In the genomic region with DNA sequence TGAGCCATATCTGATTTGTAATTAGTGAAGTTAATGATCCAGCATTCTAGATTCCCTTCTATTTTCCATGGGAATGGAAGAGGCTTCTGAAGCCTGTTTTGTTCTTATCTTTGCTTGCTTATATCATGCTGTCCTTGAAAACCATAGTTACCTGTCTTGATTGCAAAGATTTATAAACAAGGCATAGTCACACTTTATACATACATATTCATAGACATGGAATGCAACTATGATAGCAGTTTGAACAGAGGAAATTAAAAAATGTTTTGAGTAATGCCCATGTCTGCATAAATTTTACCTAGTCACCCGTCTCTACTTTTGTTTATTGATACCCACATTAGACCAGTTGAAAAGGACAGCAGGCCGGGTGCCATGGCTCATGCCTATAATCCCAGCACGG, we compare ENCODE assay signal across 13 cellular contexts.
"Had no signal": no experiment of that assay in that cellular context is flagged by ENCODE, and none has a peak within 500 bp of the region (broad histone marks: within the 10 kb centered on the region; RNA-seq: fewer than 3 reads in every experiment).

No MANE protein-coding gene starts in this region.

- FAIRE-seq: colon, endothelial cell of umbilical vein, frontal cortex, small intestine had no signal

- H3K4me3 ChIP-seq: mucosa of descending colon, stomach, thoracic aorta, vagina had no signal

- H3K4me1 ChIP-seq: vagina had no signal

- H3K27me3 ChIP-seq: neutrophil, stomach, vagina had no signal

- DNase-seq: activated T-cell treated with anti-CD3 and anti-CD28 coated beads, Interleukin-2, amount 50 U/mL, for 1 hour; amygdala; mucosa of descending colon; naive thymus-derived CD8-positive, alpha-beta T cell; retina; small intestine; stomach had no signal

- ATAC-seq: mucosa of descending colon; naive thymus-derived CD8-positive, alpha-beta T cell had no signal

- H3K9me3 ChIP-seq: mucosa of descending colon, neutrophil, thoracic aorta, vagina had no signal

- H3K36me3 ChIP-seq: neutrophil, stomach, thoracic aorta, vagina had no signal

- H3K27ac ChIP-seq: neutrophil, stomach, thoracic aorta, vagina had no signal
